In genomic region chr11:75907926-75908527, GRCh38 we compare ENCODE assay signal across 14 cellular contexts.
"Had no signal": no experiment of that assay in that cellular context is flagged by ENCODE, and none has a peak within 500 bp of the region (broad histone marks: within the 10 kb centered on the region; RNA-seq: fewer than 3 reads in every experiment).

No MANE protein-coding gene starts in this region.

- H3K9me3 ChIP-seq: esophagus squamous epithelium, lower lobe of right lung, tibial nerve had no signal

- H3K4me3 ChIP-seq: esophagus squamous epithelium, lower lobe of right lung, tibial nerve had no signal

- H3K4me1 ChIP-seq: esophagus squamous epithelium had no signal

- H3K27me3 ChIP-seq: esophagus squamous epithelium, tibial nerve had no signal

- H3K4me3 Mint-ChIP-seq: activated naive CD4-positive, alpha-beta T cell treated with anti-CD3 and anti-CD28 coated beads, Interleukin-2, amount 10 ng/mL, durations not matched to agents 7 days and 5 days; mesothelial cell of epicardium had no signal

- H3K27me3 Mint-ChIP-seq: activated naive CD4-positive, alpha-beta T cell treated with anti-CD3 and anti-CD28 coated beads, Interleukin-2, amount 10 ng/mL, durations not matched to agents 7 days and 5 days had no signal

- H3K27ac Mint-ChIP-seq: activated naive CD4-positive, alpha-beta T cell treated with anti-CD3 and anti-CD28 coated beads, Interleukin-2, amount 10 ng/mL, durations not matched to agents 7 days and 5 days; mesothelial cell of epicardium had no signal

- ATAC-seq: left cardiac atrium, lower lobe of right lung had no signal

- DNase-seq: activated CD4-positive, alpha-beta T cell treated with anti-CD3 and anti-CD28 coated beads for 1 hour; activated CD4-positive, alpha-beta T cell treated with anti-CD3 and anti-CD28 coated beads, Interleukin-2, amount 50 U/mL, for 48 hours; activated CD8-positive, alpha-beta memory T cell treated with anti-CD3 and anti-CD28 coated beads, Interleukin-2, amount 50 U/mL, for 48 hours; activated naive CD4-positive, alpha-beta T cell treated with anti-CD3 and anti-CD28 coated beads, Interleukin-2, amount 10 ng/mL, durations not matched to agents 7 days and 5 days; esophagus squamous epithelium; foreskin fibroblast; head of caudate nucleus; left cardiac atrium; lower lobe of right lung; retina; stimulated activated CD4-positive, alpha-beta T cell treated with anti-CD3 and anti-CD28 coated beads, Interleukin-15, amount 100 ng/mL, for 24 hours; stimulated activated CD4-positive, alpha-beta T cell treated with anti-CD3 and anti-CD28 coated beads, Interleukin-4, amount 100 ng/mL, for 24 hours had no signal

- H3K27ac ChIP-seq: esophagus squamous epithelium, lower lobe of right lung, tibial nerve had no signal

- H3K9me3 Mint-ChIP-seq: activated naive CD4-positive, alpha-beta T cell treated with anti-CD3 and anti-CD28 coated beads, Interleukin-2, amount 10 ng/mL, durations not matched to agents 7 days and 5 days had no signal
